In the genomic region with DNA sequence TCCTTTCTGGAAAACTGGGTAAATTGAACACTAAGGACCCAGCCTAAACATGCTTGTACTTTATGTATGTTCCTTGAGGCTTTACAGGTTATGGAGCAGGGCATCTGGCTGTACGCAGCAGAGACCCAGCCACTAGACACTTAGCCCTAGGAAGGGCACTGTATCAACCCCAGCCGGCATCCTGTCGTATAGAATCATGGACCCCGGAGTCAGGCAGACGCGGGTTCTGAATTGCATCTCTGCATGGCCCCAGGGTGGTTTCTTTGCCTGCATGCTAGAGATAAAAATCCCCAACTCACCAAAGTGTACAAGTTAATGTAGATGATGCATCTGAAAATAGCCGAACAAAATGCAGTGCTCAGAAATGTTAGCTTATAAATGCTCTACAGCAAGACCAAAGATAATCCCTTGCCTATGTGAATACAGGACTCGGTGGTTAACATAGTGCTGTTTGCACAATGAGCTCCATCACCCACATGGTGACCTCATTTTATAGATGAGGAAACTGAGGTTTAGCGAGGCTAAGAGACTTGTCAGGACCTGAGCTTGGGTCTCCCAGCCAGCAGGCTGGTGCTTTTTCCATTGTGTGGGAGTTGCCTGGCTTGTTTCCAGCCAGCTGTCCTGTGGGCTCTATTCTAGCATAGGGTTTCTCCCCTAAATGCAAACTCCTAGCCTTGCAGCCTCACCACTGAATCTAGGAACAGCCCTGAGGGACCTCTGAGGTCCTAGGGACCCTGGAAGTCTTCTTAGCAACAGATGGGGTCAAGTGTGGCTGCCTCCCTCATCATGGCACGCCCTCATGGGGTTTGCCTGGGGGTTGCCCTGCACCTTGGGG, we compare ENCODE assay signal across 12 cellular contexts. TPM values are rescaled to one million over a fixed set of nuclear protein-coding genes. Genes with fewer than 3 reads are reported as not detected.
A peak's percentile ranks its signal among the peaks of the same experiment; 100 is the strongest.
DNase-seq lines count a peak whose midpoint lies in the region; ATAC-seq and TF ChIP-seq lines count a peak whose summit lies in the region.
"Had no signal": no experiment of that assay in that cellular context is flagged by ENCODE, and none has a peak within 500 bp of the region (broad histone marks: within the 10 kb centered on the region; RNA-seq: fewer than 3 reads in every experiment).

No MANE protein-coding gene starts in this region.

- TF ChIP-seq EP300 in sigmoid colon (IDR thresholded peaks at IDR 0.05): no peak

- H3K27me3 ChIP-seq in sigmoid colon: no peaks in the 10 kb centered on the region

- DNase-seq in GM13977 (ENCODE audit: low spot score): peak; percentile 41
- DNase-seq in SHP77 treated with DMSO at 0.1 percent for 48 hours (lab: John Stamatoyannopoulos, UW): peak; percentile 18
- DNase-seq in activated naive CD4-positive, alpha-beta T cell treated with anti-CD3 and anti-CD28 coated beads, Interleukin-2, amount 50 U/mL, for 16 hours: peak; percentile 58
- peak; percentile 91 for DNase-seq in stimulated activated CD4-positive, alpha-beta T cell treated with anti-CD3 and anti-CD28 coated beads, Interleukin-15, amount 100 ng/mL, for 24 hours
- DNase-seq in NOMO-1 treated with dmso at 0.1 percent for 144 hours (lab: John Stamatoyannopoulos, UW; ENCODE audit: unreplicated experiment): no peak
- no peak for DNase-seq in NCI-H2107 treated with DMSO at 0.1 percent for 48 hours (lab: John Stamatoyannopoulos, UW; ENCODE audit: unreplicated experiment)
- DNase-seq in sigmoid colon: no peak
- DNase-seq: dermis blood vessel endothelial cell, DMS79, kidney glomerular epithelial cell had no signal

- no peaks in the 10 kb centered on the region for H3K9me3 ChIP-seq in sigmoid colon

- no peak overlapping the region for H3K27ac ChIP-seq in sigmoid colon
- H3K27ac ChIP-seq: SK-N-MC had no signal

- intact Hi-C loops in sigmoid colon (cut with DNase I): no loop called here

- in situ Hi-C loops in GM13977 (cut with MboI; ENCODE audit: low pct_unique_long_range_greater_than_20kb, low sequenced_read_pairs, unreplicated experiment): no loop called here

- 70 to 86% methylated on average over 10 of the region's 10 CpGs for WGBS in sigmoid colon, 2 donors

- TF ChIP-seq POLR2A in GM18505 (IDR thresholded peaks at IDR 0.05; ENCODE audit: borderline replicate concordance, extremely low read depth, insufficient read depth, insufficient read length) (no peak), sigmoid colon (IDR thresholded peaks at IDR 0.05) (no peak)

- TF ChIP-seq CTCF in GM13977 (IDR thresholded peaks at IDR 0.05; ENCODE audit: extremely low read depth, insufficient read depth, missing control alignments) (no peak), sigmoid colon (IDR thresholded peaks at IDR 0.05) (no peak)

- H3K36me3 ChIP-seq in sigmoid colon: no peaks in the 10 kb centered on the region

- H3K4me3 ChIP-seq in sigmoid colon: no peak overlapping the region
- H3K4me3 ChIP-seq: SK-N-MC had no signal

- no peaks in the 10 kb centered on the region for H3K4me1 ChIP-seq in sigmoid colon

- ATAC-seq in GM18505 (IDR thresholded peaks at IDR 0.05; ENCODE audit: unreplicated experiment): no peak

RNA-seq across cellular contexts. Expression of a gene that starts 7.3 kb away (rescaled TPM):
- 1 to 10 TPM in 2 of 4 donors, under 1 TPM in 1, not detected in 1; 0.81 to 1.9 (median 1.2) TPM for total RNA-seq in sigmoid colon
- polyA plus RNA-seq in sigmoid colon: 10 to 100 TPM in 1 of 3 donors, under 1 TPM in 2; under 0.01 to 14.1 (median 0.23) TPM
- total RNA-seq: dermis blood vessel endothelial cell had no signal

RNA-seq across cellular contexts. Expression of a gene that starts 26.8 kb away (rescaled TPM):
- 10 to 100 TPM; 12.8 to 43.9 (median 28.6) TPM for total RNA-seq in sigmoid colon
- polyA plus RNA-seq in sigmoid colon: 10 to 100 TPM; 13.8 to 32.0 (median 21.3) TPM

RNA-seq across cellular contexts. Expression of a gene that starts 54.5 kb away (rescaled TPM):
- 10 to 100 TPM in 1 of 4 donors, 1 to 10 TPM in 2, under 1 TPM in 1; 0.49 to 17.4 (median 2.9) TPM for total RNA-seq in sigmoid colon
- polyA plus RNA-seq in sigmoid colon: 1 to 10 TPM in 2 of 3 donors, under 1 TPM in 1; 0.60 to 8.5 (median 2.3) TPM

Comparison
In these comparisons a context has a peak if more than half of its experiments do, and no peak if none do; other contexts are left out.
1. DNase-seq: peak in GM13977 (single experiment), SHP77 treated with DMSO at 0.1 percent for 48 hours (single experiment), activated naive CD4-positive, alpha-beta T cell treated with anti-CD3 and anti-CD28 coated beads, Interleukin-2, amount 50 U/mL, for 16 hours (single experiment) and stimulated activated CD4-positive, alpha-beta T cell treated with anti-CD3 and anti-CD28 coated beads, Interleukin-15, amount 100 ng/mL, for 24 hours (single experiment); none in NOMO-1 treated with dmso at 0.1 percent for 144 hours (single experiment), NCI-H2107 treated with DMSO at 0.1 percent for 48 hours (single experiment) and sigmoid colon (single experiment).